8 cellular contexts compared by ENCODE assay signal in the genomic region with DNA sequence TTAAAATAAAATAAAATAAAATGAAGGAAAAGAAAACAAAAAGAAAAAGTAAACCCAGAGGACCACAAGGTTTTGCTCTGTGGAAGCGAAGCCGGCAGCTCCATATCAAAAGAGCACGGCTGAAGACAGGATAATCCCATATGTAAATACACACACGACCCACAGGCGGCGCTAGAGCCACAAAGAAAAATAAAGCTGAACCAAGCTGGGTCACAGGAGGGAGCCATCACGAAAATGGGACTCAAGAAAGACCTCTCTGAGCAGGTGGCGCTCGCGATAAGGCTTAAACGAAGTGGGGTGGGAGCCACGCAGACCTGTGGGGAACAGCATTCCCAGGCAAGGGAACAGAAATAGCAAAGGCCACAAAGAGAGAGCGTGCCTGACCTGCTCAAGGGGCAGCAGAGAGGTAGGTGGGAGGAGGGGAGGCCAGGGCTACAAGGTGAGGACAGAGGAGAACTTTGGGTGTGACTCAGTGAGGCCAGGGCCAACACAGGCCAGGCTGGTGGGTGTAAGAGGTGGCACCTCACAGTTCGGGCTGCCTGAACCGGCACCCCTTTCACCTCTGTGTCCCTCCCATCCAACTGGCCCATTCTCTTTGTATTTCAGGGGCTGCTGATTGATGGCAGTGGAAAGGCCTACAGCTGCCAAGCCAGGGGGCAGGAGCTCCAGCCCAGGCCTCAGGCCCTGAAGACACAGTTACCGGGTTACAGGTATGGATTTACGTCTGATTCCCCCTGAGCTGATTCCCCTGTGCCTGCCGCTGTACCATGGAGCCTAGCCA. TPM values are rescaled to one million over a fixed set of nuclear protein-coding genes. Genes with fewer than 3 reads are reported as not detected.
DNase-seq lines count a peak whose midpoint lies in the region; ATAC-seq and TF ChIP-seq lines count a peak whose summit lies in the region.

No MANE protein-coding gene starts in this region.

- DNase-seq in AG09309 (ENCODE audit: low read depth), result peak; percentile 21
- peak; percentile 58 to 77 for DNase-seq in HAP-1 (ENCODE audit: low spot score in 2 of 2)
- DNase-seq in NCI-H510A (lab: John Stamatoyannopoulos, UW), result peak; percentile 54
- DNase-seq in activated CD4-positive, alpha-beta T cell treated with anti-CD3 and anti-CD28 coated beads for 24 hours (ENCODE audit: low read depth in 2 of 2), result peak; percentile 39 to 65
- peak; percentile 84 for DNase-seq in coronary artery (ENCODE audit: low spot score)
- peak; percentile 43 to 93 for DNase-seq in lower leg skin (ENCODE audit: low spot score in 2 of 2)
- DNase-seq in stimulated activated CD8-positive, alpha-beta memory T cell treated with anti-CD3 and anti-CD28 coated beads, Interleukin-15, amount 100 ng/mL, for 1 hour (ENCODE audit: low read depth), result peak; percentile 38

- TF ChIP-seq POLR2A in lower leg skin (IDR thresholded peaks at IDR 0.05), result no peak

- in situ Hi-C loops in HAP-1 (cut with MboI; ENCODE audit: low sequenced_read_pairs), result loop anchor here (10.0 kb wide), 1 partner anchor 343 kb away; no protein-coding TSS in a partner anchor

- H3K36me3 ChIP-seq in HAP-1 (replicated peaks), result no peaks in the 10 kb centered on the region

- TF ChIP-seq CTCF in AG09309 (IDR thresholded peaks at IDR 0.05; ENCODE audit: control insufficient read depth, insufficient read depth, low read depth, low read length, missing control alignments), result peak; percentile 83
- peak; percentile 79 for TF ChIP-seq CTCF in coronary artery (IDR thresholded peaks at IDR 0.05)
- peak in 1 of 3 donors; percentile 79 for TF ChIP-seq CTCF in lower leg skin (IDR thresholded peaks at IDR 0.05)

- H3K9me3 ChIP-seq in HAP-1, result no peaks in the 10 kb centered on the region

- WGBS in lower leg skin, 2 donors, result 52 to 62% methylated on average over 18 of the region's 18 CpGs

- no peak for ATAC-seq in HG03521 (IDR thresholded peaks at IDR 0.05; ENCODE audit: unreplicated experiment)

- H3K27me3 ChIP-seq in HAP-1 (ENCODE audit: low read depth), result no peaks in the 10 kb centered on the region

- H3K4me3 ChIP-seq in AG09309 (ENCODE audit: control insufficient read depth, low read depth, low read length) (no peak overlapping the region), HAP-1 (no peak overlapping the region), coronary artery (no peak overlapping the region), lower leg skin (ENCODE audit: low read depth, poor library complexity, severe bottlenecking) (no peak overlapping the region)

- H3K27ac ChIP-seq in coronary artery, result peak overlapping the region; percentile 50 to 71

- intact Hi-C loops in lower leg skin (cut with DNase I; ENCODE audit: low total_unique reads), result no loop called here

- H3K4me1 ChIP-seq in HAP-1, result no peaks in the 10 kb centered on the region

RNA-seq across cellular contexts. Expression of gene PTGIS, which starts 26.0 kb away (rescaled TPM):
- 10 to 100 TPM in 2 of 4 donors, 1 to 10 TPM in 2; 2.3 to 13.3 (median 9.1) TPM for total RNA-seq in lower leg skin

RNA-seq across cellular contexts. Expression of gene KCNB1, which starts 59.5 kb away (rescaled TPM):
- 1 to 10 TPM in 1 of 4 donors, under 1 TPM in 3; 0.30 to 5.2 (median 0.81) TPM for total RNA-seq in lower leg skin

Comparison
In these comparisons a context has a peak if more than half of its experiments do, and no peak if none do; other contexts are left out.
1. DNase-seq: peak in every context shown above with its lines; median percentile 84 in coronary artery; 68 in lower leg skin; 68 in HAP-1; 54 in NCI-H510A; 52 in activated CD4-positive, alpha-beta T cell treated with anti-CD3 and anti-CD28 coated beads for 24 hours; 38 in stimulated activated CD8-positive, alpha-beta memory T cell treated with anti-CD3 and anti-CD28 coated beads, Interleukin-15, amount 100 ng/mL, for 1 hour; 21 in AG09309.